9 cellular contexts compared by ENCODE assay signal in the genomic region with DNA sequence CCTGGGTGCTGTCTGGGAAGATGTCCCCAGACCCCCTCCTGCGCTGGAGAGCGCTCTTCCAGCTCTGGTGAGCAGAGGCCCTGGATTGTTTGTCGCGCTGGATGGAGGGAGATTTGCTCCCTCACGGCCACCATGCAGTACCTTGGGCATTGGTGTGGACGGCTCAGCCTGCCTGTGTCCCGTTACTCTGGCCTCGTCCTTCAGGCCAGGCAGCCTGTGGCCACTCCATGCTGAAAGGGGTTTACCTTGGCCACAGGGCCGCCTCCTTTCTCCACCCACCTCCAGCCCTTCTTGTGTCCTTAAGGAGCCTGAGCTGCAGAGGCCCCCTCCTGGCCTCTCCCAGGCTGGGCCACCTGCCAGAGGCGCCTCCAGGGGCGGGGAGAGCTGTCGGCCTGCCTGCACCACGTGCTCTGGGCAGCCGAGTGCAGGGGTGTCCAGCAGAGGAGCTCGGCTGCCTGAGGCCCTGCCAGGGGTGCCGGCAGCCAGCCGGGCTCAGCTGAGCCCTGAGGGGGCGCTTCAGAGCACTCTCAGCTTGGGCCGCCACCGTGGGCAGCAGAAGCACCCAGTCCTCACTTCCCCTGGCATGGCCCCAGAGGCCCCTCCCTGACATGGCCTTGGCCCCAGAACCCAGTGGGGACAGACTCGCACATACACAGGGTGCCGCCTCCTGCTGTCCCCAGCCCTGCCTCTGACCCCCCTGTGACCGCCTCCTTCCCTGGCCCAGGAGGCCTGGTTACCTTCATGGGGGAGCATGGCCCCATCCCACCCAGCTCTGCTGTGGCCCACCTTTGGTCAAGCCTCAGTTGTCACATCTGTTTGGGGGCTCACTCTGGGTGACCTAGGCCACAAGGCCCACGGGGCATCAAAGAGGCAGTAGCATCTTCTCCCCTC. TPM values are rescaled to one million over a fixed set of nuclear protein-coding genes. Genes with fewer than 3 reads are reported as not detected.
DNase-seq lines count a peak whose midpoint lies in the region; ATAC-seq and TF ChIP-seq lines count a peak whose summit lies in the region.
"Had no signal": no experiment of that assay in that cellular context is flagged by ENCODE, and none has a peak within 500 bp of the region (broad histone marks: within the 10 kb centered on the region; RNA-seq: fewer than 3 reads in every experiment).

No MANE protein-coding gene starts in this region.

- peaks cover 20% of the 10 kb centered on the region for H3K4me1 Mint-ChIP-seq in activated naive CD4-positive, alpha-beta T cell treated with anti-CD3 and anti-CD28 coated beads, Interleukin-2, amount 50 U/mL, for 24 hours

- peak; percentile 13 for TF ChIP-seq CTCF in fibroblast of pulmonary artery (IDR thresholded peaks at IDR 0.05; ENCODE audit: low read length, missing control alignments)
- TF ChIP-seq CTCF in osteoblast (IDR thresholded peaks at IDR 0.05; ENCODE audit: extremely low read depth, low read depth, low read length) = peak; percentile 29

- H3K36me3 Mint-ChIP-seq in activated naive CD4-positive, alpha-beta T cell treated with anti-CD3 and anti-CD28 coated beads, Interleukin-2, amount 50 U/mL, for 24 hours = no peaks in the 10 kb centered on the region

- no peak overlapping the region for H2AFZ ChIP-seq in osteoblast (ENCODE audit: low read length)

- peak overlapping the region; percentile 78 for H3K4me2 ChIP-seq in osteoblast (ENCODE audit: insufficient read depth, low read length)

- H3K4me1 ChIP-seq in osteoblast (ENCODE audit: insufficient read depth, low read length) = peaks cover 37% of the 10 kb centered on the region

- H3K9me3 ChIP-seq in osteoblast (ENCODE audit: low read depth, low read length) = no peaks in the 10 kb centered on the region

- peak overlapping the region; percentile 64 for H3K27ac ChIP-seq in osteoblast (ENCODE audit: low read depth, low read length)

- peaks cover 4% of the 10 kb centered on the region for H3K27me3 Mint-ChIP-seq in activated naive CD4-positive, alpha-beta T cell treated with anti-CD3 and anti-CD28 coated beads, Interleukin-2, amount 50 U/mL, for 24 hours

- peaks cover 62% of the 10 kb centered on the region for H3K36me3 ChIP-seq in osteoblast (ENCODE audit: insufficient read depth, low read length)

- H3K4me3 ChIP-seq in fibroblast of pulmonary artery (replicated peaks; ENCODE audit: low read depth, low read length) = peak overlapping the region; percentile 3
- H3K4me3 ChIP-seq in osteoblast (ENCODE audit: insufficient read depth, low read length) = peak overlapping the region; percentile 91

- peak; percentile 60 for ATAC-seq in SK-N-SH treated with all-trans-retinoic acid at 6 μM for 48 hours
- no peak for ATAC-seq in HG02840 (IDR thresholded peaks at IDR 0.05; ENCODE audit: low FRiP score, unreplicated experiment)
- no peak for ATAC-seq in GM18873 (IDR thresholded peaks at IDR 0.05; ENCODE audit: low FRiP score, unreplicated experiment)

- no peak overlapping the region for H3K27ac Mint-ChIP-seq in activated naive CD4-positive, alpha-beta T cell treated with anti-CD3 and anti-CD28 coated beads, Interleukin-2, amount 50 U/mL, for 24 hours

- H3K4me3 Mint-ChIP-seq in activated naive CD4-positive, alpha-beta T cell treated with anti-CD3 and anti-CD28 coated beads, Interleukin-2, amount 50 U/mL, for 24 hours = peak overlapping the region; percentile 74

- H3K27me3 ChIP-seq in osteoblast (ENCODE audit: insufficient read depth, low read length) = no peaks in the 10 kb centered on the region

- H3K9me3 Mint-ChIP-seq in activated naive CD4-positive, alpha-beta T cell treated with anti-CD3 and anti-CD28 coated beads, Interleukin-2, amount 50 U/mL, for 24 hours = no peaks in the 10 kb centered on the region

- H4K20me1 ChIP-seq in osteoblast (ENCODE audit: insufficient read depth, low read length) = peaks cover 62% of the 10 kb centered on the region

- H3K79me2 ChIP-seq in osteoblast (ENCODE audit: insufficient read depth, low read length) = peaks cover 90% of the 10 kb centered on the region

- no peak for DNase-seq in activated naive CD4-positive, alpha-beta T cell treated with anti-CD3 and anti-CD28 coated beads, Interleukin-2, amount 50 U/mL, for 16 hours
- DNase-seq in fibroblast of pulmonary artery (ENCODE audit: low read depth) (peak; percentile 91), osteoblast (ENCODE audit: insufficient read length, low spot score, missing footprints) (peak; percentile 99), COLO829 (ENCODE audit: low spot score) (no peak)

TF ChIP-seq in SK-N-SH treated with all-trans-retinoic acid at 6 μM for 48 hours, 23 proteins besides CTCF, POLR2A, EP300 and RAD21:
- TF ChIP-seq CSDC2 (CRISPR knock-in tag; IDR thresholded peaks at IDR 0.05) = no peak
- TF ChIP-seq PPARA (CRISPR knock-in tag; IDR thresholded peaks at IDR 0.05; ENCODE audit: borderline replicate concordance) = no peak
- TF ChIP-seq ISL1 (CRISPR knock-in tag; IDR thresholded peaks at IDR 0.05) = no peak
- no peak for TF ChIP-seq ZFP30 (CRISPR knock-in tag; IDR thresholded peaks at IDR 0.05)
- TF ChIP-seq OSR1 (CRISPR knock-in tag; IDR thresholded peaks at IDR 0.05) = no peak
- no peak for TF ChIP-seq ZFP3 (CRISPR knock-in tag; IDR thresholded peaks at IDR 0.05)
- TF ChIP-seq ZNF8 (CRISPR knock-in tag; IDR thresholded peaks at IDR 0.05) = no peak
- no peak for TF ChIP-seq ZNF70 (CRISPR knock-in tag; IDR thresholded peaks at IDR 0.05)

RNA-seq across cellular contexts. Expression of gene CCND1, which starts 3.4 kb away (rescaled TPM):
- 187 and 237 TPM in 2 replicates for total RNA-seq in osteoblast

RNA-seq across cellular contexts. Expression of gene LTO1, which starts 30.8 kb away (rescaled TPM):
- 21.8 and 24.6 TPM in 2 replicates for total RNA-seq in osteoblast

RNA-seq across cellular contexts. Expression of gene FGF19, which starts 59.5 kb away (rescaled TPM):
- total RNA-seq in osteoblast = not detected in 2 replicates
- total RNA-seq: temporal lobe had no signal

Comparison
In these comparisons a context has a peak if more than half of its experiments do, and no peak if none do; other contexts are left out.
1. DNase-seq: peak in fibroblast of pulmonary artery (single experiment) and osteoblast (single experiment); none in activated naive CD4-positive, alpha-beta T cell treated with anti-CD3 and anti-CD28 coated beads, Interleukin-2, amount 50 U/mL, for 16 hours (single experiment) and COLO829 (single experiment).